In the genomic region with DNA sequence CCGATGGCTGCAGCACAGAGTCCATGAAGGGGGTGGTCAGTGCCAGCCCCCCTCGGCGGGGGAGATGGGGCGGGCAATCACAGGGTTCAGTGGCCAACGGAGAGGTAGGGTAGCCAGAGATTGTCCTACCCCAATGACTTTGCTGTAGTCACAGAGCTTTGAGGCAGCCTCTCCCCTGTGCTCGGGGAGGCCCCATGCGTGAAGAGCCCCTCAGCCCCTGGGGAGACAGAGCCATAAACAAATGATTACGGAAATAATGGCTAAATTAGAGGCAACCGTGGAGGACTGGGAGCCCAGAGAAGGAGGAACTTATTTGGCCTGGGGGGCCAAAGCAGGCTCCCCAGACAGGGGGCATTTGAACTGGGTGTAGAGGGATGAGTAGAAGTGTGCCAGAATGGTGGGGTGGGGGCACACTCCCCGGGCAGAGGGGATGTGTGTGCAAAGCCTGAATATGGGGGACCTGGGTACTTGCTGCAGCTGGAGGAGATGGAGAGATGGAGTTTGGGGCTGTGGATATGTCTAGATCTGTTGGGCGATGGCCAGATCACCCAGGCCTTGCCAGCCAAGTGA, we compare ENCODE assay signal across 11 cellular contexts.
DNase-seq lines count a peak whose midpoint lies in the region; ATAC-seq and TF ChIP-seq lines count a peak whose summit lies in the region.
"Had no signal": no experiment of that assay in that cellular context is flagged by ENCODE, and none has a peak within 500 bp of the region (broad histone marks: within the 10 kb centered on the region; RNA-seq: fewer than 3 reads in every experiment).

No MANE protein-coding gene starts in this region.

- H3K9me3 ChIP-seq in Peyer's patch, result no peaks in the 10 kb centered on the region
- H3K9me3 ChIP-seq in sigmoid colon, result no peaks in the 10 kb centered on the region

- no peak for TF ChIP-seq CTCF in CD14-positive monocyte (IDR thresholded peaks at IDR 0.05)
- TF ChIP-seq CTCF in Peyer's patch (IDR thresholded peaks at IDR 0.05), result no peak
- TF ChIP-seq CTCF in endothelial cell (IDR thresholded peaks at IDR 0.05; ENCODE audit: unreplicated experiment), result no peak
- no peak for TF ChIP-seq CTCF in sigmoid colon (IDR thresholded peaks at IDR 0.05)
- no peak for TF ChIP-seq CTCF in GM10248 (IDR thresholded peaks at IDR 0.05; ENCODE audit: control extremely low read depth, extremely low read depth, low read depth, missing control alignments)

- H3K4me1 ChIP-seq in Peyer's patch, result peaks cover 0 to 39% (median 6%) of the 10 kb centered on the region in 4 donors
- H3K4me1 ChIP-seq in sigmoid colon, result peaks cover 0 to 55% (median 33%) of the 10 kb centered on the region in 4 donors

- CTCF ChIA-PET in GM10248 (lab: Yijun Ruan, JAX), result interaction anchor here (1.4 kb wide), 1 partner anchor 13 kb away, joined by 5 read pairs; no protein-coding TSS in a partner anchor

- intact Hi-C loops in CD14-positive monocyte (cut with micrococcal nuclease) (no loop called here), sigmoid colon (cut with DNase I) (no loop called here)

- peak overlapping the region in 3 of 4 donors; percentile 36 to 53 (median 46) for H3K27ac ChIP-seq in Peyer's patch
- H3K27ac ChIP-seq in sigmoid colon, result peak overlapping the region in 3 of 4 donors; percentile 39 to 58 (median 51)

- peaks cover 23% of the 10 kb centered on the region for H3K4me1 Mint-ChIP-seq in CD14-positive monocyte
- H3K4me1 Mint-ChIP-seq in endothelial cell (ENCODE audit: unreplicated experiment), result peaks cover 34% of the 10 kb centered on the region

- 89 to 90% methylated on average over 11 of the region's 11 CpGs for WGBS in sigmoid colon, 2 donors

- H3K4me3 Mint-ChIP-seq in CD14-positive monocyte (no peak overlapping the region), endothelial cell (ENCODE audit: unreplicated experiment) (no peak overlapping the region)
- H3K4me3 Mint-ChIP-seq: T-helper 1 cell treated with Interleukin-12 subunit alpha and Interleukin-12 subunit beta and Interleukin-4 antibody, amounts not matched to agents 30 μg/mL and 1 μg/mL, for 36 hours had no signal

- no peak for ATAC-seq in HG02571 (IDR thresholded peaks at IDR 0.05; ENCODE audit: unreplicated experiment)

- no peak for DNase-seq in CD14-positive monocyte (ENCODE audit: low spot score)
- DNase-seq in Peyer's patch, result peak in 1 of 3 donors; percentile 37
- no peak for DNase-seq in endothelial cell (ENCODE audit: low spot score)
- no peak for DNase-seq in sigmoid colon
- no peak for DNase-seq in activated CD4-positive, alpha-beta T cell treated with anti-CD3 and anti-CD28 coated beads for 1 hour
- no peak for DNase-seq in GM10248 (ENCODE audit: extremely low spot score)
- DNase-seq in NCI-H2081 (lab: John Stamatoyannopoulos, UW), result no peak
- DNase-seq: activated CD4-positive, alpha-beta T cell treated with anti-CD3 and anti-CD28 coated beads, Interleukin-2, amount 50 U/mL, for 4 hours; activated naive CD4-positive, alpha-beta T cell had no signal

- peaks cover 0 to 4% (median 0%) of the 10 kb centered on the region in 3 donors for H3K27me3 Mint-ChIP-seq in CD14-positive monocyte (ENCODE audit: low read depth in 3 of 3)
- H3K27me3 Mint-ChIP-seq in endothelial cell (ENCODE audit: unreplicated experiment), result peaks cover 19% of the 10 kb centered on the region

- POLR2A ChIA-PET in GM10248 (lab: Yijun Ruan, JAX), result no interaction called here

- peak overlapping the region; percentile 76 to 91 (median 81) for H3K27ac Mint-ChIP-seq in CD14-positive monocyte
- H3K27ac Mint-ChIP-seq in endothelial cell (ENCODE audit: unreplicated experiment), result peak overlapping the region; percentile 52
- H3K27ac Mint-ChIP-seq: T-helper 1 cell treated with Interleukin-12 subunit alpha and Interleukin-12 subunit beta and Interleukin-4 antibody, amounts not matched to agents 30 μg/mL and 1 μg/mL, for 36 hours had no signal

- TF ChIP-seq POLR2A in Peyer's patch (IDR thresholded peaks at IDR 0.05), result no peak
- TF ChIP-seq POLR2A in sigmoid colon (IDR thresholded peaks at IDR 0.05), result no peak

- H3K27me3 ChIP-seq in Peyer's patch, result no peaks in the 10 kb centered on the region
- H3K27me3 ChIP-seq in sigmoid colon, result no peaks in the 10 kb centered on the region

- peaks cover 0 to 3% (median 0%) of the 10 kb centered on the region in 7 donors for H3K9me3 Mint-ChIP-seq in CD14-positive monocyte
- H3K9me3 Mint-ChIP-seq in endothelial cell (ENCODE audit: unreplicated experiment), result no peaks in the 10 kb centered on the region
- H3K9me3 Mint-ChIP-seq: T-helper 1 cell treated with Interleukin-12 subunit alpha and Interleukin-12 subunit beta and Interleukin-4 antibody, amounts not matched to agents 30 μg/mL and 1 μg/mL, for 36 hours had no signal

- TF ChIP-seq EP300 in sigmoid colon (IDR thresholded peaks at IDR 0.05), result no peak

- H3K4me3 ChIP-seq in Peyer's patch, result no peak overlapping the region
- no peak overlapping the region for H3K4me3 ChIP-seq in sigmoid colon

- H3K36me3 ChIP-seq in Peyer's patch (peaks cover 0 to 20% (median 0%) of the 10 kb centered on the region in 3 donors), sigmoid colon (no peaks in the 10 kb centered on the region)

- peaks cover 66 to 67% of the 10 kb centered on the region in 2 donors for H3K36me3 Mint-ChIP-seq in CD14-positive monocyte
- H3K36me3 Mint-ChIP-seq in endothelial cell (ENCODE audit: low read depth, unreplicated experiment), result peaks cover 11% of the 10 kb centered on the region
